Comparison of ENCODE assay signal across 9 cellular contexts in the genomic region with DNA sequence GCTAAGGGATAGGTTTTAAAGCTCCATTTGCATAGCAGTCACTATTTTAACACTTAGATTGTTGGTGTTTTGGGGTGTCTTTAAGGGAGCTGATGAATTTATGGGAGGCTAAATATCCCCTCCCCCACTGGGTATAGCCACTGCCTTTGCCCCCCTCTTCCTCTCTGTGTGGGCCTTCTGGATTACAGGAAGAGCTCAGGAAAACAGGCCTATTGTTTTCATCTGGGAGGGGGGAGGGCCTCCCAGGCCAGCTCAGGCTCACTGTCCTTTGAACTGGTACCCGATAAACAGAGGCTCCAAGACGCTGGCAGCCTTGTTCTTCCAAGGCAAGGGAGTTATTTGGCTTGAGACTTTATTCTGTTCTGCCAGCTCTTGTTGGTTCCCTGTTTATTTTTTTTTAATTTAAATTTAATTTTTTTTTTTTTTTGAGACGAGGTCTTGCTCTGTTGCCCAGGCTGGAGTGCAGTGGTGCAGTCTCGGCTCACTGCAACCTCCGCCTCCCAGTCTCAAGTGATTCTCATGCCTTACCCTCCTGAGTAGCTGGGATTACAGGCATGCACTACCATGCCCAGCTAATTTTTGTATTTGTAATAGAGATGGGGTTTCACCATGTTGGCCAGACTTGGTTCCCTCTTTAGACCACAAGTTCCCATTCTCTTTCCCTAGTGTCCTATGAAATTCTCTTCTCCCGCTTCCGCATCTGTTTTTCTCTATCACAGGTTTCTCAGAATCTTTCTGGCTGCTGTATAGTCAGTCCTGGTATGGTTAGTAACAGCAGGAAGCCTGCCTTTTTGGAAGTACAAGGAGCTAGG. TPM values are rescaled to one million over a fixed set of nuclear protein-coding genes. Genes with fewer than 3 reads are reported as not detected.
DNase-seq lines count a peak whose midpoint lies in the region; ATAC-seq and TF ChIP-seq lines count a peak whose summit lies in the region.
"Had no signal": no experiment of that assay in that cellular context is flagged by ENCODE, and none has a peak within 500 bp of the region (broad histone marks: within the 10 kb centered on the region; RNA-seq: fewer than 3 reads in every experiment).

No MANE protein-coding gene starts in this region.

- POLR2A ChIA-PET in IMR-90 (lab: Charles Lee; ENCODE audit: unreplicated experiment) = no interaction called here

- H3K79me1 ChIP-seq in IMR-90 (ENCODE audit: low read depth in 1 of 2, low read length in 2 of 2) = peaks cover 21 to 73% of the 10 kb centered on the region in 2 experiments

- H2BK15ac ChIP-seq in IMR-90 (ENCODE audit: low read depth, low read length) = no peak overlapping the region

- no peak overlapping the region for H3K9ac ChIP-seq in IMR-90 (ENCODE audit: low read depth, low read length)

- H3K4me3 ChIP-seq in IMR-90 (ENCODE audit: insufficient read depth, low read depth, low read length) (no peak overlapping the region), spleen (no peak overlapping the region), MG63 (no peak overlapping the region)

- TF ChIP-seq CTCF in IMR-90 (conservative IDR thresholded peaks at IDR 0.05; ENCODE audit: low read depth, low read length) = no peak
- TF ChIP-seq CTCF in spleen (IDR thresholded peaks at IDR 0.05 in 8 of 11, conservative IDR thresholded peaks at IDR 0.05 in 3 of 11) = no peak

- dilution Hi-C loops in IMR-90 (cut with HindIII; ENCODE audit: low sequenced_read_pairs, unreplicated experiment) = no loop called here

- no peak overlapping the region for H3K56ac ChIP-seq in IMR-90 (ENCODE audit: extremely low read depth, insufficient read depth, low read length)

- H3K9me1 ChIP-seq in IMR-90 (ENCODE audit: insufficient read depth, low read length) = peaks cover 25% of the 10 kb centered on the region; the same call in 1 of the 2 replicates

- no peak overlapping the region for H3K4me2 ChIP-seq in IMR-90 (ENCODE audit: low read depth, low read length)

- in situ Hi-C loops in IMR-90 (cut with MboI; ENCODE audit: low sequenced_read_pairs) = no loop called here

- H3K36me3 ChIP-seq in IMR-90 (ENCODE audit: control insufficient read depth, insufficient read depth, low read length) (peaks cover 3% of the 10 kb centered on the region; the same call in 1 of the 2 replicates), spleen (peaks cover 0 to 51% (median 6%) of the 10 kb centered on the region in 6 donors), MG63 (peaks cover 3% of the 10 kb centered on the region; the same call in 1 of the 2 replicates)

- no peak for DNase-seq in IMR-90
- DNase-seq in ecto neural progenitor cell (ENCODE audit: low spot score) = peak; percentile 71
- DNase-seq in left lobe of liver (ENCODE audit: low spot score) = no peak
- DNase-seq in spleen = no peak
- no peak for DNase-seq in HCEC 1CT
- DNase-seq in MG63 = no peak
- no peak for DNase-seq in germinal center (ENCODE audit: low spot score)
- DNase-seq: NCI-H2081 treated with DMSO at 0.1 percent for 48 hours had no signal

- peaks cover 33% of the 10 kb centered on the region for H4K20me1 ChIP-seq in IMR-90 (ENCODE audit: insufficient read depth, low read length)

- TF ChIP-seq POLR2A in IMR-90 (IDR thresholded peaks at IDR 0.05; ENCODE audit: low read depth, low read length) (no peak), spleen (IDR thresholded peaks at IDR 0.05) (no peak)

- no peak overlapping the region for H2AFZ ChIP-seq in IMR-90 (replicated peaks; ENCODE audit: low read length, poor library complexity)

- BruUV-seq in IMR-90 (replicated peaks; lab: Mats Ljungman, UMichigan) = no TSS peak

- H2AK9ac ChIP-seq in IMR-90 (replicated peaks; ENCODE audit: low read depth, low read length, poor library complexity) = peak overlapping the region; percentile 91

- intact Hi-C loops in IMR-90 (cut with micrococcal nuclease) (no loop called here), spleen (cut with DNase I; ENCODE audit: low total_unique reads) (no loop called here)

- H3K27me3 ChIP-seq in IMR-90 (ENCODE audit: control insufficient read depth, insufficient read depth, low read length) (no peaks in the 10 kb centered on the region), spleen (replicated peaks in 1 of 7) (no peaks in the 10 kb centered on the region), MG63 (no peaks in the 10 kb centered on the region)

- H2AK5ac ChIP-seq in IMR-90 (ENCODE audit: low read depth, low read length) = no peak overlapping the region

- no CpG with 5 or more reads among the region's 7 CpGs for WGBS in IMR-90 (ENCODE audit: extremely low coverage in 2 of 2, insufficient read length in 1 of 2), 2 experiments
- WGBS in spleen, 5 donors = 61 to 81% (median 67%) methylated on average over 7 of the region's 7 CpGs

- no peak overlapping the region for H4K8ac ChIP-seq in IMR-90 (ENCODE audit: low read depth in 2 of 2, low read length in 2 of 2)

- no peak overlapping the region for H2BK120ac ChIP-seq in IMR-90 (ENCODE audit: low read depth, low read length)

- H4K91ac ChIP-seq in IMR-90 (ENCODE audit: insufficient read depth, low read depth, low read length) = no peak overlapping the region

- CTCF ChIA-PET in IMR-90 (lab: Yijun Ruan, JAX) = interaction anchor here (0.9 kb wide), 1 partner anchor 69 kb away, joined by 3 read pairs; no protein-coding TSS in a partner anchor

- no peak overlapping the region for H4K5ac ChIP-seq in IMR-90 (ENCODE audit: low read depth, low read length)

- H2BK20ac ChIP-seq in IMR-90 (ENCODE audit: low read depth, low read length) = no peak overlapping the region

- TF ChIP-seq RAD21 in IMR-90 (IDR thresholded peaks at IDR 0.05; ENCODE audit: low read length) = no peak

- peaks cover 20% of the 10 kb centered on the region for H3K4me1 ChIP-seq in IMR-90 (ENCODE audit: control insufficient read depth, insufficient read depth, low read length)
- H3K4me1 ChIP-seq in spleen = peaks cover 7 to 61% (median 36%) of the 10 kb centered on the region in 6 donors

- H3K14ac ChIP-seq in IMR-90 (replicated peaks; ENCODE audit: low read depth, low read length) = 0 out of 2 replicates have a peak overlapping the region, but pooled peaks have one; percentile 45

- no peaks in the 10 kb centered on the region for H3K9me3 ChIP-seq in IMR-90 (ENCODE audit: control insufficient read depth, insufficient read depth, low read length)
- H3K9me3 ChIP-seq in spleen = no peaks in the 10 kb centered on the region
- H3K9me3 ChIP-seq in MG63 = no peaks in the 10 kb centered on the region

- peak overlapping the region; percentile 13; the same call in 1 of the 2 replicates for H3K4ac ChIP-seq in IMR-90 (ENCODE audit: low read depth, low read length)

- no peak overlapping the region for H2BK5ac ChIP-seq in IMR-90 (ENCODE audit: low read depth, low read length, poor library complexity, severe bottlenecking)

- H3K27ac ChIP-seq in IMR-90 (ENCODE audit: insufficient read depth, low read length) (no peak overlapping the region), spleen (peak overlapping the region in 7 of 8 donors; percentile 51 to 76 (median 71))

- ATAC-seq in IMR-90 (ENCODE audit: low read depth) = peak; percentile 25; the same call in 1 of the 2 replicates
- ATAC-seq in left lobe of liver = peak; percentile 63
- ATAC-seq in activated CD4-positive, CD25-positive, alpha-beta regulatory T cell treated with anti-CD3 and anti-CD28 coated beads, Interleukin-2, amount 50 U/mL, for 24 hours = no peak

- H3K18ac ChIP-seq in IMR-90 (ENCODE audit: low read depth, low read length) = no peak overlapping the region

- 0 out of 2 replicates have a peak overlapping the region, but pooled peaks have one; percentile 29 for H3K23ac ChIP-seq in IMR-90 (ENCODE audit: low read depth, low read length)

TF ChIP-seq in IMR-90, 13 proteins besides CTCF, POLR2A, EP300 and RAD21 (continues in another document):
- no peak for TF ChIP-seq CHD1 (IDR thresholded peaks at IDR 0.05; ENCODE audit: low read depth, low read length)
- no peak for TF ChIP-seq MAZ (IDR thresholded peaks at IDR 0.05; ENCODE audit: borderline replicate concordance, low read depth, low read length)
- TF ChIP-seq RCOR1 (IDR thresholded peaks at IDR 0.05; ENCODE audit: insufficient replicate concordance, low read length) = no peak
- no peak for TF ChIP-seq RFX5 (IDR thresholded peaks at IDR 0.05; ENCODE audit: low read depth, low read length)
- no peak for TF ChIP-seq BHLHE40 (IDR thresholded peaks at IDR 0.05; ENCODE audit: low read depth, low read length)
- TF ChIP-seq CEBPB (IDR thresholded peaks at IDR 0.05; ENCODE audit: low read depth, low read length) = no peak

RNA-seq across cellular contexts. Expression of a gene that starts 25.1 kb away (rescaled TPM):
- total RNA-seq in IMR-90 (2012; rRNA removed) (12.2 and 12.8 TPM in 2 replicates), left lobe of liver (34.1 TPM), spleen (100 to 1,000 TPM in 3 of 7 donors, 10 to 100 TPM in 4; 59.9 to 129 (median 92.2) TPM)
- polyA plus RNA-seq in IMR-90 (2012; rRNA removed) (40.9 and 41.3 TPM in 2 replicates), spleen (10 to 100 TPM; 15.9 to 52.4 (median 28.4) TPM)
- polyA plus RNA-seq in IMR-90 (2012; cell fraction: cytosol; rRNA removed) = 32.0 and 34.9 TPM in 2 replicates
- 214 and 296 TPM in 2 replicates for polyA plus RNA-seq in IMR-90 (2012; cell fraction: nucleus; rRNA removed; ENCODE audit: low replicate concordance)
- 15.1 and 19.1 TPM in 2 replicates for total RNA-seq in MG63 (2014; rRNA removed; shearing (Covaris generic); ENCODE audit: low replicate concordance)

RNA-seq across cellular contexts. Expression of a gene that starts 41.1 kb away (rescaled TPM):
- total RNA-seq in IMR-90 (2012; rRNA removed) (0.54 and 0.56 TPM in 2 replicates), left lobe of liver (4.1 TPM), spleen (1 to 10 TPM; 1.6 to 4.1 (median 2.6) TPM)
- polyA plus RNA-seq in IMR-90 (2012; rRNA removed) (0.82 and 1.3 TPM in 2 replicates), spleen (under 1 TPM; 0.15 to 0.70 (median 0.26) TPM)
- polyA plus RNA-seq in IMR-90 (2012; cell fraction: cytosol; rRNA removed) = 0.35 and 1.2 TPM in 2 replicates
- polyA plus RNA-seq in IMR-90 (2012; cell fraction: nucleus; rRNA removed; ENCODE audit: low replicate concordance) = 0.92 and 1.2 TPM in 2 replicates
- 0.16 and 0.94 TPM in 2 replicates for total RNA-seq in MG63 (2014; rRNA removed; shearing (Covaris generic); ENCODE audit: low replicate concordance)

RNA-seq across cellular contexts. Expression of a gene that starts 44.6 kb away (rescaled TPM):
- total RNA-seq in IMR-90 (2012; rRNA removed) (under 0.01 TPM in 2 replicates), left lobe of liver (3.1 TPM), spleen (1 to 10 TPM in 4 of 7 donors, under 1 TPM in 3; 0.33 to 3.0 (median 1.9) TPM)
- polyA plus RNA-seq in IMR-90 (2012; rRNA removed) (0.21 and 0.24 TPM in 2 replicates), spleen (1 to 10 TPM; 1.2 to 1.4 (median 1.3) TPM)
- polyA plus RNA-seq in IMR-90 (2012; cell fraction: cytosol; rRNA removed) = 0.06 and 0.31 TPM in 2 replicates
- polyA plus RNA-seq in IMR-90 (2012; cell fraction: nucleus; rRNA removed; ENCODE audit: low replicate concordance) = 1.4 and 1.7 TPM in 2 replicates
- total RNA-seq in MG63 (2014; rRNA removed; shearing (Covaris generic); ENCODE audit: low replicate concordance) = 0.07 TPM in 1 of 2 replicates, not detected in the other

RNA-seq across cellular contexts. Expression of a gene that starts 51.3 kb away (rescaled TPM):
- total RNA-seq in IMR-90 (2012; rRNA removed) = 9.4 and 12.5 TPM in 2 replicates
- 28.0 and 28.8 TPM in 2 replicates for polyA plus RNA-seq in IMR-90 (2012; rRNA removed)
- 12.4 and 16.5 TPM in 2 replicates for polyA plus RNA-seq in IMR-90 (2012; cell fraction: cytosol; rRNA removed)
- 159 and 191 TPM in 2 replicates for polyA plus RNA-seq in IMR-90 (2012; cell fraction: nucleus; rRNA removed; ENCODE audit: low replicate concordance)
- 8.5 TPM for total RNA-seq in left lobe of liver
- 10 to 100 TPM; 19.5 to 42.0 (median 37.4) TPM for total RNA-seq in spleen
- 10 to 100 TPM in 2 of 3 donors, 1 to 10 TPM in 1; 6.0 to 14.1 (median 13.6) TPM for polyA plus RNA-seq in spleen
- 3.7 and 5.8 TPM in 2 replicates for total RNA-seq in MG63 (2014; rRNA removed; shearing (Covaris generic); ENCODE audit: low replicate concordance)

Comparison
In these comparisons a context has a peak if more than half of its experiments do, and no peak if none do; other contexts are left out.
1. ATAC-seq: peak in IMR-90 (single experiment) and left lobe of liver (single experiment); none in activated CD4-positive, CD25-positive, alpha-beta regulatory T cell treated with anti-CD3 and anti-CD28 coated beads, Interleukin-2, amount 50 U/mL, for 24 hours (0 of 2).